Comparison of ENCODE assay signal across 1 cellular context in genomic region chr17:77253611-77254051, GRCh38.
TF ChIP-seq lines count a peak whose summit lies in the region.

No MANE protein-coding gene starts in this region.

TF ChIP-seq in H1, 55 proteins besides CTCF, POLR2A, EP300 and RAD21 (continued from another document):
- TF ChIP-seq CHD1 (IDR thresholded peaks at IDR 0.05; ENCODE audit: low read depth, low read length) (no peak), SP1 (IDR thresholded peaks at IDR 0.05; ENCODE audit: low read depth, low read length) (no peak)
TF ChIP-seq in H1: peak in this region for 0.
